8 cellular contexts compared by ENCODE assay signal in the genomic region with DNA sequence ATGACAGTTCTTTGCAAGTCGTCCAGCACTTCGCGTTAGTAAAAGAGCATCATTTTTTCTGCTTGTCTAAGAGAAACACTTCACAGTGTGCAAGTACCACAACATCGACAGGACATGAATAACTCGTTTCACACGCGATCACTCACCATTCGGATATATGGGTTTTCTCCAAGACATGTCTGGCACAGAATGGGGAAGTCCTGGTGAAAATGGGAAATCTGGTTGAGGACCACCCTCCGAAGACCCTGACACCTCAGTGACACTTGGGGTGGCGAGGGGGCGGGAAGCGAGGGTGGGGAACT. TPM values are rescaled to one million over a fixed set of nuclear protein-coding genes. Genes with fewer than 3 reads are reported as not detected.
A peak's percentile ranks its signal among the peaks of the same experiment; 100 is the strongest.
DNase-seq lines count a peak whose midpoint lies in the region; TF ChIP-seq lines count a peak whose summit lies in the region.

No MANE protein-coding gene starts in this region.

- no peak overlapping the region for H3K27ac Mint-ChIP-seq in type B pancreatic cell

- peaks cover 24% of the 10 kb centered on the region for H3K79me2 ChIP-seq in ACC112 (ENCODE audit: control insufficient read depth, insufficient read depth, low read length, unreplicated experiment)

- H3K36me3 ChIP-seq in ACC112 (ENCODE audit: insufficient read depth, low read length) (peaks cover 33% of the 10 kb centered on the region), H7 (replicated peaks; ENCODE audit: control insufficient read depth, insufficient read depth, low read length) (peaks cover 18% of the 10 kb centered on the region), liver (ENCODE audit: control insufficient read depth in 4 of 4, insufficient read depth in 3 of 4, low read depth in 1 of 4, low read length in 3 of 4) (peaks cover 6 to 32% (median 29%) of the 10 kb centered on the region in 4 donors)

- H3K27me3 Mint-ChIP-seq in type B pancreatic cell: no peaks in the 10 kb centered on the region

- peak overlapping the region; percentile 78; the same call in 1 of the 2 replicates for H3K27ac ChIP-seq in ACC112 (ENCODE audit: low read depth, low read length)
- peak overlapping the region; percentile 92 to 97 for H3K27ac ChIP-seq in liver (ENCODE audit: low read depth in 1 of 2, low read length in 2 of 2)

- peak overlapping the region; percentile 75 to 96 for H3K9ac ChIP-seq in liver (ENCODE audit: low read depth in 1 of 2, low read length in 2 of 2)

- no peaks in the 10 kb centered on the region for H3K4me1 Mint-ChIP-seq in type B pancreatic cell (ENCODE audit: unreplicated experiment)

- H3K4me1 ChIP-seq in ACC112 (ENCODE audit: control insufficient read depth, insufficient read depth, low read length, unreplicated experiment) (peaks cover 16% of the 10 kb centered on the region), liver (ENCODE audit: control insufficient read depth in 4 of 4, insufficient read depth in 4 of 4, low read length in 3 of 4) (peaks cover 0 to 18% (median 13%) of the 10 kb centered on the region in 4 donors)

- no peak overlapping the region for H3K4me3 Mint-ChIP-seq in type B pancreatic cell

- H3K9me3 ChIP-seq in liver (ENCODE audit: control insufficient read depth in 4 of 4, low read length in 3 of 4): no peaks in the 10 kb centered on the region

- H3K9me3 Mint-ChIP-seq in type B pancreatic cell: no peaks in the 10 kb centered on the region

- H3K36me3 Mint-ChIP-seq in type B pancreatic cell: peaks cover 11% of the 10 kb centered on the region

- TF ChIP-seq CTCF in WI38 (IDR thresholded peaks at IDR 0.05; ENCODE audit: low read depth, low read length) (no peak), liver (IDR thresholded peaks at IDR 0.05; ENCODE audit: low read depth, low read length, missing input control) (no peak), type B pancreatic cell (conservative IDR thresholded peaks at IDR 0.05) (no peak)

- H3K27me3 ChIP-seq in ACC112 (ENCODE audit: insufficient read depth, low read length) (no peaks in the 10 kb centered on the region), H7 (ENCODE audit: control insufficient read depth, insufficient read depth, low read length) (no peaks in the 10 kb centered on the region), liver (ENCODE audit: control insufficient read depth in 4 of 4, insufficient read depth in 4 of 4, low read length in 3 of 4) (no peaks in the 10 kb centered on the region)

- DNase-seq in H7 (peak; percentile 9), NCI-H1694 treated with DMSO at 0.1 percent for 48 hours (lab: John Stamatoyannopoulos, UW) (no peak), KG1 (lab: John Stamatoyannopoulos, UW) (no peak), type B pancreatic cell (ENCODE audit: extremely low spot score, unreplicated experiment) (no peak), epidermal melanocyte (ENCODE audit: insufficient read length, low spot score) (no peak)

- WGBS in liver: under 1% methylated on average over 12 of the region's 12 CpGs

- H3K4me3 ChIP-seq in ACC112 (ENCODE audit: low read depth, low read length): peak overlapping the region; percentile 99
- peak overlapping the region; percentile 99 for H3K4me3 ChIP-seq in H7 (ENCODE audit: insufficient read depth, low read depth, low read length)
- peak overlapping the region; percentile 99 for H3K4me3 ChIP-seq in WI38 (ENCODE audit: low read depth, low read length)
- H3K4me3 ChIP-seq in liver (ENCODE audit: low read depth in 1 of 3, low read length in 3 of 3): peak overlapping the region; percentile 78 to 98 (median 85)

- no peak for TF ChIP-seq RAD21 in liver (IDR thresholded peaks at IDR 0.05)

- no peak overlapping the region for H2AFZ ChIP-seq in ACC112 (ENCODE audit: low read length, unreplicated experiment)

TF ChIP-seq in liver, 16 proteins besides CTCF, POLR2A, EP300 and RAD21:
- no peak for TF ChIP-seq JUND (IDR thresholded peaks at IDR 0.05)
- TF ChIP-seq RXRA (IDR thresholded peaks at IDR 0.05): no peak
- no peak for TF ChIP-seq FOXA1 (IDR thresholded peaks at IDR 0.05)
- TF ChIP-seq, protein P1, sequence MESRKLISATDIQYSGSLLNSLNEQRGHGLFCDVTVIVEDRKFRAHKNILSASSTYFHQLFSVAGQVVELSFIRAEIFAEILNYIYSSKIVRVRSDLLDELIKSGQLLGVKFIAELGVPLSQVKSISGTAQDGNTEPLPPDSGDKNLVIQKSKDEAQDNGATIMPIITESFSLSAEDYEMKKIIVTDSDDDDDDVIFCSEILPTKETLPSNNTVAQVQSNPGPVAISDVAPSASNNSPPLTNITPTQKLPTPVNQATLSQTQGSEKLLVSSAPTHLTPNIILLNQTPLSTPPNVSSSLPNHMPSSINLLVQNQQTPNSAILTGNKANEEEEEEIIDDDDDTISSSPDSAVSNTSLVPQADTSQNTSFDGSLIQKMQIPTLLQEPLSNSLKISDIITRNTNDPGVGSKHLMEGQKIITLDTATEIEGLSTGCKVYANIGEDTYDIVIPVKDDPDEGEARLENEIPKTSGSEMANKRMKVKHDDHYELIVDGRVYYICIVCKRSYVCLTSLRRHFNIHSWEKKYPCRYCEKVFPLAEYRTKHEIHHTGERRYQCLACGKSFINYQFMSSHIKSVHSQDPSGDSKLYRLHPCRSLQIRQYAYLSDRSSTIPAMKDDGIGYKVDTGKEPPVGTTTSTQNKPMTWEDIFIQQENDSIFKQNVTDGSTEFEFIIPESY (IDR thresholded peaks at IDR 0.05): no peak
- no peak for TF ChIP-seq YY1 (IDR thresholded peaks at IDR 0.05)
- no peak for TF ChIP-seq EGR1 (IDR thresholded peaks at IDR 0.05; ENCODE audit: low read depth in 2 of 2)
- no peak for TF ChIP-seq GABPA (IDR thresholded peaks at IDR 0.05 in 1 of 2, conservative IDR thresholded peaks at IDR 0.05 in 1 of 2)
- TF ChIP-seq, protein P2, sequence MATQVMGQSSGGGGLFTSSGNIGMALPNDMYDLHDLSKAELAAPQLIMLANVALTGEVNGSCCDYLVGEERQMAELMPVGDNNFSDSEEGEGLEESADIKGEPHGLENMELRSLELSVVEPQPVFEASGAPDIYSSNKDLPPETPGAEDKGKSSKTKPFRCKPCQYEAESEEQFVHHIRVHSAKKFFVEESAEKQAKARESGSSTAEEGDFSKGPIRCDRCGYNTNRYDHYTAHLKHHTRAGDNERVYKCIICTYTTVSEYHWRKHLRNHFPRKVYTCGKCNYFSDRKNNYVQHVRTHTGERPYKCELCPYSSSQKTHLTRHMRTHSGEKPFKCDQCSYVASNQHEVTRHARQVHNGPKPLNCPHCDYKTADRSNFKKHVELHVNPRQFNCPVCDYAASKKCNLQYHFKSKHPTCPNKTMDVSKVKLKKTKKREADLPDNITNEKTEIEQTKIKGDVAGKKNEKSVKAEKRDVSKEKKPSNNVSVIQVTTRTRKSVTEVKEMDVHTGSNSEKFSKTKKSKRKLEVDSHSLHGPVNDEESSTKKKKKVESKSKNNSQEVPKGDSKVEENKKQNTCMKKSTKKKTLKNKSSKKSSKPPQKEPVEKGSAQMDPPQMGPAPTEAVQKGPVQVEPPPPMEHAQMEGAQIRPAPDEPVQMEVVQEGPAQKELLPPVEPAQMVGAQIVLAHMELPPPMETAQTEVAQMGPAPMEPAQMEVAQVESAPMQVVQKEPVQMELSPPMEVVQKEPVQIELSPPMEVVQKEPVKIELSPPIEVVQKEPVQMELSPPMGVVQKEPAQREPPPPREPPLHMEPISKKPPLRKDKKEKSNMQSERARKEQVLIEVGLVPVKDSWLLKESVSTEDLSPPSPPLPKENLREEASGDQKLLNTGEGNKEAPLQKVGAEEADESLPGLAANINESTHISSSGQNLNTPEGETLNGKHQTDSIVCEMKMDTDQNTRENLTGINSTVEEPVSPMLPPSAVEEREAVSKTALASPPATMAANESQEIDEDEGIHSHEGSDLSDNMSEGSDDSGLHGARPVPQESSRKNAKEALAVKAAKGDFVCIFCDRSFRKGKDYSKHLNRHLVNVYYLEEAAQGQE (IDR thresholded peaks at IDR 0.05): no peak
- no peak for TF ChIP-seq TAF1 (conservative IDR thresholded peaks at IDR 0.05)
- TF ChIP-seq, protein P3, sequence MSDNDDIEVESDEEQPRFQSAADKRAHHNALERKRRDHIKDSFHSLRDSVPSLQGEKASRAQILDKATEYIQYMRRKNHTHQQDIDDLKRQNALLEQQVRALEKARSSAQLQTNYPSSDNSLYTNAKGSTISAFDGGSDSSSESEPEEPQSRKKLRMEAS (IDR thresholded peaks at IDR 0.05): no peak
- TF ChIP-seq HNF4A (conservative IDR thresholded peaks at IDR 0.05): no peak
- TF ChIP-seq HNF4G (IDR thresholded peaks at IDR 0.05): no peak
- TF ChIP-seq NR2F2 (IDR thresholded peaks at IDR 0.05): no peak
- no peak for TF ChIP-seq FOXA2 (IDR thresholded peaks at IDR 0.05)
- no peak for TF ChIP-seq SP1 (IDR thresholded peaks at IDR 0.05)
- TF ChIP-seq, protein P4, sequence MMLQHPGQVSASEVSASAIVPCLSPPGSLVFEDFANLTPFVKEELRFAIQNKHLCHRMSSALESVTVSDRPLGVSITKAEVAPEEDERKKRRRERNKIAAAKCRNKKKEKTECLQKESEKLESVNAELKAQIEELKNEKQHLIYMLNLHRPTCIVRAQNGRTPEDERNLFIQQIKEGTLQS (IDR thresholded peaks at IDR 0.05): no peak

RNA-seq across cellular contexts. Expression of a gene that starts 0.6 kb away (rescaled TPM):
- total RNA-seq in H7 (2014; rRNA removed; shearing (Covaris generic)): 35.2 and 39.6 TPM in 2 replicates
- total RNA-seq in liver (10 to 100 TPM; 13.7 to 19.7 TPM), type B pancreatic cell (ENCODE audit: low replicate concordance) (49.2 and 65.8 TPM in 2 replicates)
- polyA plus RNA-seq in liver: 10 to 100 TPM; 10.7 to 10.9 TPM

RNA-seq across cellular contexts. Expression of a gene that starts 39.2 kb away (rescaled TPM):
- total RNA-seq in H7 (2014; rRNA removed; shearing (Covaris generic)): 8.1 and 12.9 TPM in 2 replicates
- under 1 TPM in 1 of 2 donors, not detected in 1; 0.09 TPM for total RNA-seq in liver
- polyA plus RNA-seq in liver: under 1 TPM; 0.03 to 0.04 TPM
- total RNA-seq in type B pancreatic cell (ENCODE audit: low replicate concordance): 0.17 and 6.1 TPM in 2 replicates

RNA-seq across cellular contexts. Expression of a gene that starts 58.6 kb away (rescaled TPM):
- total RNA-seq in H7 (2014; rRNA removed; shearing (Covaris generic)): 28.3 and 37.7 TPM in 2 replicates
- total RNA-seq in liver (10 to 100 TPM; 28.6 to 29.6 TPM), type B pancreatic cell (ENCODE audit: low replicate concordance) (41.8 and 63.9 TPM in 2 replicates)
- polyA plus RNA-seq in liver: 10 to 100 TPM; 10.3 to 11.8 TPM

RNA-seq across cellular contexts. Expression of a gene that starts 59.8 kb away (rescaled TPM):
- total RNA-seq in H7 (2014; rRNA removed; shearing (Covaris generic)): 0.63 and 1.3 TPM in 2 replicates
- total RNA-seq in liver (10 to 100 TPM in 1 of 2 donors, 1 to 10 TPM in 1; 1.1 to 17.5 TPM), type B pancreatic cell (ENCODE audit: low replicate concordance) (2.8 and 24.5 TPM in 2 replicates)
- polyA plus RNA-seq in liver: 10 to 100 TPM in 1 of 2 donors, 1 to 10 TPM in 1; 3.9 to 36.6 TPM
